8 cellular contexts compared by ENCODE assay signal in the genomic region with DNA sequence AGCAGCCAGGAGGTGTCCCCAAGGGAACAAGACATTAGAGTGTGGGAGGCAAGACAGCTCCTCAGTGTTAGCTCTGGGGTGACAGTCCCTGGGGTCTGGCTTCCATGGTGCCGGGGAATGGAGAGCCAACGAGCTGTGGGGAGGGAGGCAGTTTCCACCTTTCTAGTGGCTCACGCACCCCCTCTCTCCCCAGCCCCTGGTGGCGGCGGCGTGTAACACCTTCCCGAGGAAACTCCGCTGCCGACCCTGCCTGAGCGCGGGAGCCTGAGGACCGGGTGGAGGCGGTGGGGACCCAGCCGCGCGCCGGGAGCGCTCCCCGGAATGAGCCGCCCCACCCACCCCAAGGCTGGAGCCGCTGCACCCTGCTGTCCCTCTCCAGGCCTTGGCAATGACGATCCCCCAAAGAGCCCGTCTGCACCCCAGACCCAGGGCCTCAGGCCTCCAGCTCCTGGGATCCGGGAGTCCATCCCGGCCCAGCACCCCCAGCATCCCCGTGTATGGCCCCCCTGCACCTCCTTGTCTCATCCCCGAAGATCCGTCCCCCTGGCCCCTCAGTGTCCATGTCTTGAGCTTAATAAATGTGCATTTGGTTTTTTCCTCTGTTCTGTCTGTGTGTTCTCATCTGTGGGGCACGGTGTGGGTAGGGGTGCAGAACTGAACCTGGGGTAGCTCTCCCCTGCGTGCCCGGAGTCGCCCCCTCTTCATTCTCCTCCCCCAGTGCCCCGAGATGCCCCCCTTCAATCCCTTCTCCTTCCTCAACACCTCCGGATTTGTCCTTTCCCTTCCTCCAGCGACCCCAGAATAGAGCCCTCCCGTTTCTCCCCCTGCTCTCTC. TPM values are rescaled to one million over a fixed set of nuclear protein-coding genes. Genes with fewer than 3 reads are reported as not detected.
DNase-seq lines count a peak whose midpoint lies in the region; ATAC-seq and TF ChIP-seq lines count a peak whose summit lies in the region.

No MANE protein-coding gene starts in this region.

- peak overlapping the region; percentile 92 to 98 (median 98) for H3K27ac Mint-ChIP-seq in naive B cell

- H3K9me3 ChIP-seq in effector memory CD4-positive, alpha-beta T cell (ENCODE audit: control insufficient read depth, low read length), result no peaks in the 10 kb centered on the region

- peak overlapping the region; percentile 93 for H3K27ac ChIP-seq in effector memory CD4-positive, alpha-beta T cell (ENCODE audit: insufficient read depth, low read length, poor library complexity, severe bottlenecking)

- no peaks in the 10 kb centered on the region for H3K27me3 ChIP-seq in effector memory CD4-positive, alpha-beta T cell (replicated peaks; ENCODE audit: control insufficient read depth, insufficient read depth, low read length, poor library complexity, severe bottlenecking)

- peaks cover 8 to 31% of the 10 kb centered on the region in 2 donors for H3K36me3 Mint-ChIP-seq in naive B cell

- H3K4me3 ChIP-seq in GM12864 (ENCODE audit: low read depth, low read length), result peak overlapping the region; percentile 85
- H3K4me3 ChIP-seq in effector memory CD4-positive, alpha-beta T cell (ENCODE audit: insufficient read depth, low read depth, low read length, poor library complexity, severe bottlenecking), result peak overlapping the region; percentile 99

- TF ChIP-seq CTCF in GM12864 (IDR thresholded peaks at IDR 0.05; ENCODE audit: low read depth, low read length, missing control alignments), result peak; percentile 73

- H3K4me1 Mint-ChIP-seq in naive B cell, result peaks cover 43 to 59% (median 58%) of the 10 kb centered on the region in 3 donors

- peak overlapping the region; percentile 91 to 100 (median 100) for H3K4me3 Mint-ChIP-seq in naive B cell

- peaks cover 0 to 2% (median 0%) of the 10 kb centered on the region in 7 donors for H3K9me3 Mint-ChIP-seq in naive B cell

- H3K36me3 ChIP-seq in effector memory CD4-positive, alpha-beta T cell (ENCODE audit: control insufficient read depth, insufficient read depth, low read length), result peaks cover 28% of the 10 kb centered on the region

- H3K4me1 ChIP-seq in effector memory CD4-positive, alpha-beta T cell (ENCODE audit: control insufficient read depth, insufficient read depth, low read length, poor library complexity, severe bottlenecking), result peaks cover 32% of the 10 kb centered on the region

- ATAC-seq in naive B cell (ENCODE audit: low read depth in 2 of 2), result peak; percentile 71 to 77

- H3K27me3 Mint-ChIP-seq in naive B cell, result no peaks in the 10 kb centered on the region

- no peak for DNase-seq in GM12864 (ENCODE audit: low read depth)
- peak; percentile 48 for DNase-seq in LoVo (ENCODE audit: low spot score)
- DNase-seq in activated CD4-positive, alpha-beta T cell treated with anti-CD3 and anti-CD28 coated beads, Interleukin-2, amount 50 U/mL, for 24 hours (ENCODE audit: low read depth in 1 of 2, low spot score in 1 of 2), result peak; percentile 53 to 71
- peak; percentile 46 to 65 (median 48) for DNase-seq in effector memory CD4-positive, alpha-beta T cell
- DNase-seq in naive B cell, result peak; percentile 63
- peak; percentile 38 to 74 (median 64) for DNase-seq in stimulated activated naive CD4-positive, alpha-beta T cell (lab: John Stamatoyannopoulos, UW)
- DNase-seq in NCI-H1092 treated with DMSO at 0.1 percent for 48 hours (lab: John Stamatoyannopoulos, UW), result no peak
- DNase-seq in hippocampal formation (lab: John Stamatoyannopoulos, UW), result no peak

RNA-seq across cellular contexts. Expression of gene FXYD5, which starts 0.6 kb away (rescaled TPM):
- polyA plus RNA-seq in naive B cell (ENCODE audit: low read depth in 6 of 6), result 100 to 1,000 TPM; 290 to 440 (median 351) TPM

RNA-seq across cellular contexts. Expression of gene FXYD7, which starts 10.9 kb away (rescaled TPM):
- 1 to 10 TPM; 2.0 to 4.5 (median 3.4) TPM for polyA plus RNA-seq in naive B cell (ENCODE audit: low read depth in 6 of 6)

RNA-seq across cellular contexts. Expression of gene FXYD1, which starts 15.3 kb away (rescaled TPM):
- polyA plus RNA-seq in naive B cell (ENCODE audit: low read depth in 6 of 6), result 1 to 10 TPM; 1.0 to 2.7 (median 1.2) TPM

RNA-seq across cellular contexts. Expression of gene LGI4, which starts 19.1 kb away (rescaled TPM):
- polyA plus RNA-seq in naive B cell (ENCODE audit: low read depth in 6 of 6), result not detected

RNA-seq across cellular contexts. Expression of gene FXYD3, which starts 38.3 kb away (rescaled TPM):
- not detected for polyA plus RNA-seq in naive B cell (ENCODE audit: low read depth in 6 of 6)

Comparison
In these comparisons a context has a peak if more than half of its experiments do, and no peak if none do; other contexts are left out.
1. DNase-seq: peak in LoVo (single experiment), activated CD4-positive, alpha-beta T cell treated with anti-CD3 and anti-CD28 coated beads, Interleukin-2, amount 50 U/mL, for 24 hours (2 of 2), effector memory CD4-positive, alpha-beta T cell (3 of 3), naive B cell (single experiment) and stimulated activated naive CD4-positive, alpha-beta T cell (6 of 6); none in GM12864 (single experiment), NCI-H1092 treated with DMSO at 0.1 percent for 48 hours (single experiment) and hippocampal formation (0 of 2).